ENCODE assay signal across 18 cellular contexts in the genomic region with DNA sequence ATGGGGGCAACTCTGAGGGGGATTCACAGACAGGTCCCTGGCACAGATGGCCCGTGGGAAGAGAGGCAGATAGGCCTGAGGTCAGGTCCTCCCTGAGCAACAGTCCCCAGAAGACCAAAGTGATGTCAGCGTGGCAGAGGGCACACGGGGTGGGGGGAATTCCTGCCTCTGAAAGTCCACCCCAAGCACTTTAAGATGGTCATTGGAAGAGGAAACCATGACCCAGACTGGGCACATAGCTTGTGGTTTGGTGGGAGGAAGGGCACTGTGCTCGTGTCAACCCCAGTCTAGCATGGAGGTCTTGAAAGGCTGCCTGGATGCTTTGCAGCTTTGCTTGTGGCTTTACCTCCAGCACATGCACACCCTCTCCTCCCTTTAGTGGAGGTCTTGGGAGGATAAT. TPM values are rescaled to one million over a fixed set of nuclear protein-coding genes. Genes with fewer than 3 reads are reported as not detected.
A peak's percentile ranks its signal among the peaks of the same experiment; 100 is the strongest.
DNase-seq lines count a peak whose midpoint lies in the region; ATAC-seq, FAIRE-seq and TF ChIP-seq lines count a peak whose summit lies in the region.
"Had no signal": no experiment of that assay in that cellular context is flagged by ENCODE, and none has a peak within 500 bp of the region (broad histone marks: within the 10 kb centered on the region; RNA-seq: fewer than 3 reads in every experiment).

No MANE protein-coding gene starts in this region.

- peaks cover 0 to 13% (median 0%) of the 10 kb centered on the region in 3 experiments for H3K27me3 ChIP-seq in neuronal stem cell (ENCODE audit: control insufficient read depth in 3 of 3, insufficient read depth in 3 of 3, low read depth in 1 of 3, low read length in 3 of 3)

- H3K4me1 ChIP-seq in neuronal stem cell (ENCODE audit: control insufficient read depth in 2 of 2, insufficient read depth in 1 of 2, low read depth in 1 of 2, low read length in 2 of 2), result no peaks in the 10 kb centered on the region

- H3K4me2 ChIP-seq in neuronal stem cell (ENCODE audit: insufficient read depth, low read length, poor library complexity, severe bottlenecking), result no peak overlapping the region

- H3K27ac ChIP-seq in neuronal stem cell (replicated peaks; ENCODE audit: low read length) (no peak overlapping the region), coronary artery (no peak overlapping the region)
- H3K27ac ChIP-seq: GM23248 had no signal

- H4K8ac ChIP-seq in neuronal stem cell (ENCODE audit: low read depth, low read length), result no peak overlapping the region

- no peak for ATAC-seq in HG03095 (IDR thresholded peaks at IDR 0.05; ENCODE audit: unreplicated experiment)
- ATAC-seq: GM12878, HCT116 had no signal

- H3K18ac ChIP-seq in neuronal stem cell (ENCODE audit: low read length), result peak overlapping the region; percentile 42

- TF ChIP-seq CTCF in coronary artery (IDR thresholded peaks at IDR 0.05), result no peak

- DNase-seq in RCC 7860 (ENCODE audit: low spot score) (peak; percentile 35), glomerular visceral epithelial cell (ENCODE audit: extremely low spot score) (peak; percentile 68), neuronal stem cell (ENCODE audit: low spot score) (no peak), DMS153 (lab: John Stamatoyannopoulos, UW) (no peak), coronary artery (ENCODE audit: low spot score) (no peak)
- DNase-seq in stimulated activated naive CD4-positive, alpha-beta T cell (lab: John Stamatoyannopoulos, UW), result no peak
- DNase-seq: C1 segment of cervical spinal cord; Calu3; CD4-positive, alpha-beta memory T cell; COR-L47; DND-41; GDM1; GM23248; H9 had no signal

- H3K9me3 ChIP-seq in neuronal stem cell (replicated peaks in 1 of 2; ENCODE audit: control insufficient read depth in 2 of 2, insufficient read depth in 1 of 2, low read depth in 1 of 2, low read length in 2 of 2), result no peaks in the 10 kb centered on the region

- no peak for FAIRE-seq in RCC 7860 (lab: Jason Lieb, UNC)
- FAIRE-seq: GM12878, GM19239 had no signal

- no peak overlapping the region for H2BK12ac ChIP-seq in neuronal stem cell (ENCODE audit: low read length)

- H3K4me3 ChIP-seq in neuronal stem cell (ENCODE audit: low read length in 2 of 2) (no peak overlapping the region), coronary artery (no peak overlapping the region)
- H3K4me3 ChIP-seq: GM12878, GM23248 had no signal

- no peaks in the 10 kb centered on the region for H3K36me3 ChIP-seq in neuronal stem cell (replicated peaks in 1 of 2; ENCODE audit: control insufficient read depth in 2 of 2, insufficient read depth in 2 of 2, low read length in 2 of 2)

- H3K23ac ChIP-seq in neuronal stem cell (ENCODE audit: low read depth, low read length, poor library complexity), result no peak overlapping the region

- no peaks in the 10 kb centered on the region for H3K79me1 ChIP-seq in neuronal stem cell (ENCODE audit: low read depth, low read length)

- peak overlapping the region; percentile 35 for H2BK5ac ChIP-seq in neuronal stem cell (ENCODE audit: low read length)

- no peak overlapping the region for H2AK5ac ChIP-seq in neuronal stem cell (ENCODE audit: low read depth, low read length)

- no peak overlapping the region for H3K4ac ChIP-seq in neuronal stem cell (ENCODE audit: low read length)

- H2AFZ ChIP-seq in neuronal stem cell (ENCODE audit: low read length), result no peak overlapping the region
- H2AFZ ChIP-seq: GM23248 had no signal

- H2BK120ac ChIP-seq in neuronal stem cell (ENCODE audit: low read depth, low read length), result no peak overlapping the region

- H3K14ac ChIP-seq in neuronal stem cell (ENCODE audit: low read length), result no peak overlapping the region

- no peak overlapping the region for H3K9ac ChIP-seq in neuronal stem cell (ENCODE audit: low read depth, low read length, poor library complexity)
- H3K9ac ChIP-seq: GM23248 had no signal

- no peak overlapping the region for H2BK15ac ChIP-seq in neuronal stem cell (ENCODE audit: low read length)

- WGBS in neuronal stem cell (ENCODE audit: extremely low coverage in 2 of 2, insufficient read length in 2 of 2, insufficient replicate concordance in 1 of 2), 2 donors, result no CpG with 5 or more reads among the region's 4 CpGs

- no peak overlapping the region for H4K91ac ChIP-seq in neuronal stem cell (ENCODE audit: low read depth, low read length, poor library complexity)

RNA-seq across cellular contexts. Expression of gene SIX2, which starts 38.0 kb away (rescaled TPM):
- 0.15 TPM for polyA plus RNA-seq in neuronal stem cell (2013, experiment 1 of 2)
- polyA plus RNA-seq in neuronal stem cell (2013, experiment 2 of 2), result 0.22 TPM
- polyA plus RNA-seq: CD4-positive, alpha-beta memory T cell; GM12878 had no signal

Comparison
In these comparisons a context has a peak if more than half of its experiments do, and no peak if none do; other contexts are left out.
1. DNase-seq: peak in RCC 7860 (single experiment) and glomerular visceral epithelial cell (single experiment); none in neuronal stem cell (single experiment), stimulated activated naive CD4-positive, alpha-beta T cell (0 of 6), DMS153 (single experiment) and coronary artery (single experiment).